ENCODE assay signal across 21 cellular contexts in genomic region chr6:1667805-1668175, GRCh38.
"Had no signal": no experiment of that assay in that cellular context is flagged by ENCODE, and none has a peak within 500 bp of the region (broad histone marks: within the 10 kb centered on the region; RNA-seq: fewer than 3 reads in every experiment).

No MANE protein-coding gene starts in this region.

- H3K4me1 ChIP-seq: colonic mucosa, gastrocnemius medialis, lower lobe of right lung had no signal

- DNase-seq: colonic mucosa; cortex of kidney; effector CD8-positive, alpha-beta T cell; effector memory CD8-positive, alpha-beta T cell; endodermal cell; erythroblast; esophagus squamous epithelium; foreskin melanocyte; gastrocnemius medialis; glutamatergic neuron; head of caudate nucleus; heart right ventricle; hippocampal formation; left cardiac atrium; left lung; left ventricle myocardium superior; lower lobe of right lung; midbrain had no signal

- ATAC-seq: effector memory CD8-positive, alpha-beta T cell; esophagus mucosa; gastrocnemius medialis; heart right ventricle; left cardiac atrium; left lung; left ventricle myocardium superior; lower lobe of right lung had no signal

- H3K27ac Mint-ChIP-seq: dendritic cell treated with granulocyte-macrophage colony-stimulating factor and Interleukin-4, amounts not matched to agents 40 ng/mL and 50 ng/mL, for 4 days; effector memory CD8-positive, alpha-beta T cell; endodermal cell had no signal

- H3K27me3 Mint-ChIP-seq: effector memory CD8-positive, alpha-beta T cell had no signal

- H3K9me3 Mint-ChIP-seq: dendritic cell treated with granulocyte-macrophage colony-stimulating factor and Interleukin-4, amounts not matched to agents 40 ng/mL and 50 ng/mL, for 4 days; effector memory CD8-positive, alpha-beta T cell; endodermal cell had no signal

- H3K36me3 ChIP-seq: colonic mucosa, esophagus squamous epithelium, gastrocnemius medialis, heart right ventricle, left lung, lower lobe of right lung had no signal

- H3K4me3 Mint-ChIP-seq: dendritic cell treated with granulocyte-macrophage colony-stimulating factor and Interleukin-4, amounts not matched to agents 40 ng/mL and 50 ng/mL, for 4 days; effector memory CD8-positive, alpha-beta T cell; endodermal cell had no signal

- H3K4me3 ChIP-seq: colonic mucosa, esophagus squamous epithelium, gastrocnemius medialis, heart right ventricle, left lung, lower lobe of right lung had no signal

- H3K27me3 ChIP-seq: colonic mucosa, esophagus squamous epithelium, gastrocnemius medialis, heart right ventricle, left lung had no signal

- H3K9me3 ChIP-seq: colonic mucosa, esophagus squamous epithelium, gastrocnemius medialis, heart right ventricle, left lung, lower lobe of right lung had no signal

- H3K27ac ChIP-seq: colonic mucosa, epithelial cell of prostate, esophagus squamous epithelium, gastrocnemius medialis, heart right ventricle, left lung, lower lobe of right lung had no signal
